Comparison of ENCODE assay signal across 1 cellular context in the genomic region with DNA sequence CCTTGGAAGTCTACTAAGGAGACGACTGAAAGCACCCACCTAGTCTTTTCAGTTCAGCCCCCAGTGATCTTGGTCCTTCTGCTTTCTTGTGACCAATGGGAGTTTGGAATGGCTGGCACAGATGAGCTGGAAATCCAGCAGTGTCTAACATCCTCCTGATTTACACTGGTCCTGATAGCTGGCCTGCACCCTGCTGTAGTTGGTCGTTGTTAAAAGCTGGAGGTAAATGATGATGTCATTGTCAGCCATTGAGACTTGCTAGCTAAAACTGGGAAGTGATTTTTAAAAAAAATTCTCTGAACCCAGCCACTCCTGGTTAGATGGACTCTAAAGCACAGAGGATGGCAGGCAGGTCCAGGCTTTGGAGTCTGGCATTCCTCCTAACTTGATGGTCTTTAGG.
TF ChIP-seq lines count a peak whose summit lies in the region.

No MANE protein-coding gene starts in this region.

TF ChIP-seq in GM12878, 131 proteins besides CTCF, POLR2A, EP300 and RAD21:
- TF ChIP-seq, protein P1, sequence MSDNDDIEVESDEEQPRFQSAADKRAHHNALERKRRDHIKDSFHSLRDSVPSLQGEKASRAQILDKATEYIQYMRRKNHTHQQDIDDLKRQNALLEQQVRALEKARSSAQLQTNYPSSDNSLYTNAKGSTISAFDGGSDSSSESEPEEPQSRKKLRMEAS (IDR thresholded peaks at IDR 0.05; ENCODE audit: low read depth, low read length) = no peak
- TF ChIP-seq ATF7 (IDR thresholded peaks at IDR 0.05; ENCODE audit: low read depth) = peak; percentile 60; the same call in 1 of the 2 replicates
